13 cellular contexts compared by ENCODE assay signal in genomic region chr5:65867509-65868195, GRCh38. TPM values are rescaled to one million over a fixed set of nuclear protein-coding genes. Genes with fewer than 3 reads are reported as not detected.
DNase-seq lines count a peak whose midpoint lies in the region; FAIRE-seq and TF ChIP-seq lines count a peak whose summit lies in the region.
"Had no signal": no experiment of that assay in that cellular context is flagged by ENCODE, and none has a peak within 500 bp of the region (broad histone marks: within the 10 kb centered on the region; RNA-seq: fewer than 3 reads in every experiment).

No MANE protein-coding gene starts in this region.

- H3K9me3 Mint-ChIP-seq in CD4-positive, alpha-beta memory T cell, result peaks cover 0 to 6% (median under 1%) of the 10 kb centered on the region in 8 donors
- H3K9me3 Mint-ChIP-seq in chondrocyte (ENCODE audit: low read depth), result no peaks in the 10 kb centered on the region

- H3K4me1 ChIP-seq in CD4-positive, alpha-beta memory T cell (ENCODE audit: insufficient read depth, low read length), result peaks cover 21% of the 10 kb centered on the region

- peak; percentile 36 for FAIRE-seq in H54 (lab: Jason Lieb, UNC)
- no peak for FAIRE-seq in frontal cortex (lab: Jason Lieb, UNC)
- FAIRE-seq: kidney had no signal

- POLR2A ChIA-PET in CD4-positive, alpha-beta memory T cell (lab: Charles Lee; ENCODE audit: partially characterized antibody), result interaction anchor here (1.1 to 3.3 kb wide), 6 partner anchors 8 to 277 kb away, joined by 3 to 17 read pairs (median 5); partner anchors contain the start of genes ERBIN and SREK1

- H3K36me3 ChIP-seq in CD4-positive, alpha-beta memory T cell (ENCODE audit: insufficient read depth, low read length), result no peaks in the 10 kb centered on the region
- H3K36me3 ChIP-seq: neutrophil had no signal

- H3K27ac Mint-ChIP-seq in CD4-positive, alpha-beta memory T cell, result peak overlapping the region; percentile 69 to 92 (median 84)
- no peak overlapping the region for H3K27ac Mint-ChIP-seq in chondrocyte (ENCODE audit: unreplicated experiment)

- DNase-seq in CD4-positive, alpha-beta memory T cell, result peak in 1 of 5 donors; percentile 5
- DNase-seq in H54 (ENCODE audit: insufficient read length, low spot score), result no peak
- peak; percentile 56 for DNase-seq in amniotic epithelial cell (ENCODE audit: low read depth)
- peak; percentile 19 for DNase-seq in myocyte (ENCODE audit: low read depth)
- DNase-seq in chondrocyte (ENCODE audit: low spot score), result no peak
- no peak for DNase-seq in cortex of kidney (lab: John Stamatoyannopoulos, UW)
- no peak for DNase-seq in frontal cortex (ENCODE audit: low spot score in 2 of 2)
- DNase-seq: caudate nucleus, HCEC 1CT, Karpas-422, kidney, NCI-H2107 had no signal

- peaks cover 18 to 25% (median 23%) of the 10 kb centered on the region in 4 donors for H3K4me1 Mint-ChIP-seq in CD4-positive, alpha-beta memory T cell
- H3K4me1 Mint-ChIP-seq in chondrocyte (ENCODE audit: low read depth), result peaks cover 17% of the 10 kb centered on the region

- peak overlapping the region; percentile 55 to 82 (median 73) for H3K4me3 Mint-ChIP-seq in CD4-positive, alpha-beta memory T cell
- H3K4me3 Mint-ChIP-seq in chondrocyte (ENCODE audit: unreplicated experiment), result no peak overlapping the region

- no peaks in the 10 kb centered on the region for H3K36me3 Mint-ChIP-seq in CD4-positive, alpha-beta memory T cell
- H3K36me3 Mint-ChIP-seq in chondrocyte (ENCODE audit: low read depth), result no peaks in the 10 kb centered on the region

- peak overlapping the region; percentile 11 for H3K27ac ChIP-seq in CD4-positive, alpha-beta memory T cell (ENCODE audit: low read depth, low read length)
- H3K27ac ChIP-seq: neutrophil had no signal

- no peaks in the 10 kb centered on the region for H3K27me3 ChIP-seq in CD4-positive, alpha-beta memory T cell (ENCODE audit: insufficient read depth, low read length)
- H3K27me3 ChIP-seq: neutrophil had no signal

- H3K4me3 ChIP-seq in CD4-positive, alpha-beta memory T cell (ENCODE audit: low read length in 2 of 2), result no peak overlapping the region

- TF ChIP-seq POLR2A in H54 (IDR thresholded peaks at IDR 0.05; ENCODE audit: low read depth, low read length), result no peak

- no peaks in the 10 kb centered on the region for H3K9me3 ChIP-seq in CD4-positive, alpha-beta memory T cell (ENCODE audit: control insufficient read depth in 1 of 2, low read length in 2 of 2)
- H3K9me3 ChIP-seq: neutrophil had no signal

- H3K27me3 Mint-ChIP-seq in CD4-positive, alpha-beta memory T cell, result no peaks in the 10 kb centered on the region
- H3K27me3 Mint-ChIP-seq in chondrocyte (ENCODE audit: low read depth), result no peaks in the 10 kb centered on the region

- no peak for TF ChIP-seq CTCF in chondrocyte (IDR thresholded peaks at IDR 0.05)

- CTCF ChIA-PET in CD4-positive, alpha-beta memory T cell (lab: Charles Lee; ENCODE audit: partially characterized antibody), result no interaction called here

- intact Hi-C loops in CD4-positive, alpha-beta memory T cell (cut with micrococcal nuclease), result loop anchor here (1.0 to 10.0 kb wide), 3 partner anchors 59 to 277 kb away; partner anchors contain the start of genes ERBIN and SREK1

RNA-seq across cellular contexts. Expression of gene ERBIN, which starts 58.7 kb away (rescaled TPM):
- total RNA-seq in CD4-positive, alpha-beta memory T cell, result 10 to 100 TPM; 96.7 to 98.7 TPM
- polyA plus RNA-seq in CD4-positive, alpha-beta memory T cell, result 10 to 100 TPM; 30.6 to 47.8 TPM
- 56.6 and 62.8 TPM in 2 replicates for total RNA-seq in myocyte
- 12.9 TPM for polyA plus RNA-seq in myocyte (2012)
- 58.6 to 64.3 TPM (median 63.8 TPM) in 3 replicates for total RNA-seq in chondrocyte
- total RNA-seq in frontal cortex, result 83.2 TPM

Comparison
In these comparisons a context has a peak if more than half of its experiments do, and no peak if none do; other contexts are left out.
1. DNase-seq: peak in amniotic epithelial cell (single experiment) and myocyte (single experiment); none in H54 (single experiment), chondrocyte (single experiment), cortex of kidney (single experiment) and frontal cortex (0 of 2).